ENCODE assay signal across 8 cellular contexts in the genomic region with DNA sequence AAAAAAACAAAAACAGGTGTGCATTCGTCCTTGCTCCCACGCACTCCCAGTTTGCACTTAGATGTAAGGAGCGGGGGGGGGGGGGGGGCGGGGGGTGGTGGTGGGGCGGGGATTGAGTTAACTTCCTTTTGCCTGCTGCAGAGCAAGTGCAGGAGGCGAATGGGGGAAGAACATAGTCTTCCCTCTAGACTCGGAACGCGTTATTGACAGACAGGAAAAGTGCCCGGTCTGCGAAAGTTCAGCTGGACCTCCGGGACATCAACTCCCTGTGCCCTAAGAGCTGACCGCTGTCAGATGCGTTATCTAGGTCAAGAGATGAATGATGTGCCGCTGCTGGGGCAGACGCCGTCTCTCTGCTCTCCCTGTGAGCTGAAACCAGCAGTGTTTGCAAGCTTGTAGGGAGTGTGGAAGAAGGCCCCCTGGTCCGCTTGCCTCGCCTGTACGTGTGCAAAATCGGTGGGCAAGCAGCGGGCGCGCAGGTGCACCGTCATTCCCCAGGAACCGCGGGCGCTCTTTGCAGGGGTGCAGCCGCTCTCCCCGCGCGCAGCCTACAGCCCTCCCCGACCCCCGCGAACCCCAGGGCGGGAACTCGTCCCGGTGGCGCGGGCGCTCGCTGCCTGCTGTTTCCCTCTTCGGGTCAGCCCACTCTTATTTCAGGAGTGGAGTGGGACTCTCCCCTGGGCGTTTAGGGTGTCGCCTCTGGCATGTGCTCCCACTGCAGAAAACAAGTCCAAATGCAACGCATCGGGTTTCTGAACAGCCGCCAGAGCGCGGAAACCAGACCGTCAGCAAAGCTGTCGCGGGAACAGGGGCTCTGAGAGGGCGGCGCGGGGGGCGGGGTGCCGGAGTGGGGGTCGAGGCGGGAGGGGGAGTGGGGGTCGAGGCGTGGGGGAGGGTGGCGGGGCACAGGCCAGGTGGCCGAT. TPM values are rescaled to one million over a fixed set of nuclear protein-coding genes. Genes with fewer than 3 reads are reported as not detected.
DNase-seq lines count a peak whose midpoint lies in the region; ATAC-seq, FAIRE-seq and TF ChIP-seq lines count a peak whose summit lies in the region.

No MANE protein-coding gene starts in this region.

- TF ChIP-seq RAD21 in HepG2 (CRISPR knock-in tag; IDR thresholded peaks at IDR 0.05) = no peak

- H3K27ac ChIP-seq in caudate nucleus (ENCODE audit: low read depth, low read length) (peak overlapping the region; percentile 58), HepG2 (ENCODE audit: extremely low read length, insufficient read depth, low read length) (no peak overlapping the region)

- ATAC-seq in HepG2 (peak; percentile 34), HG02870 (IDR thresholded peaks at IDR 0.05; ENCODE audit: unreplicated experiment) (no peak), HG02678 (IDR thresholded peaks at IDR 0.05; ENCODE audit: unreplicated experiment) (no peak)

- no peak overlapping the region for H2AFZ ChIP-seq in HepG2 (ENCODE audit: low read length)

- FAIRE-seq in HepG2 (lab: Jason Lieb, UNC) = no peak

- no TSS peak for BruUV-seq in HepG2 (replicated peaks; lab: Mats Ljungman, UMichigan)

- peak; percentile 35 for DNase-seq in activated T-cell treated with anti-CD3 and anti-CD28 coated beads for 1 hour (ENCODE audit: low read depth)
- no peak for DNase-seq in activated T-cell treated with anti-CD3 and anti-CD28 coated beads, Interleukin-2, amount 50 U/mL, for 1 hour
- peak; percentile 48 for DNase-seq in SW480 (ENCODE audit: low spot score)
- DNase-seq in caudate nucleus (lab: John Stamatoyannopoulos, UW) = peak in 19 of 61 donors; percentile 22 to 77 (median 53)
- peak; percentile 56 for DNase-seq in HepG2 (ENCODE audit: low spot score)
- DNase-seq in stimulated activated naive CD4-positive, alpha-beta T cell treated with Interleukin-2 at 50 U/mL for 16 hours (lab: John Stamatoyannopoulos, UW) = peak; percentile 40

- CTCF ChIA-PET in HepG2 (lab: Yijun Ruan, JAX; ENCODE audit: low intra/inter-chr PET ratio, low total read pairs) = interaction anchor here (1.5 kb wide), 1 partner anchor 201 kb away, joined by 3 read pairs; no protein-coding TSS in a partner anchor

- no peak for TF ChIP-seq POLR2A in HepG2 (IDR thresholded peaks at IDR 0.05; ENCODE audit: insufficient read depth in 1 of 2, low read depth in 2 of 2, low read length in 2 of 2)

- peaks cover 12% of the 10 kb centered on the region for H3K79me2 ChIP-seq in HepG2 (ENCODE audit: insufficient read depth, low read length)

- peaks cover 36% of the 10 kb centered on the region for H3K4me1 ChIP-seq in HepG2 (ENCODE audit: insufficient read depth, low read length)

- H3K36me3 ChIP-seq in HepG2 (replicated peaks in 1 of 2; ENCODE audit: control insufficient read depth in 1 of 2, insufficient read depth in 2 of 2, low read length in 2 of 2) = peaks cover 0 to 2% of the 10 kb centered on the region in 2 experiments; a peak in 1 of 5 replicates

- peak overlapping the region; percentile 22; the same call in 1 of the 2 replicates for H3K9ac ChIP-seq in HepG2 (ENCODE audit: insufficient read depth, low read depth, low read length)

- peaks cover 0 to 11% of the 10 kb centered on the region in 2 experiments; a peak in 1 of 5 replicates for H3K27me3 ChIP-seq in HepG2 (ENCODE audit: control insufficient read depth in 1 of 2, insufficient read depth in 2 of 2, low read length in 2 of 2)

- WGBS in HepG2 (ENCODE audit: low lambda C conversion rate) = 5% methylated on average over 25 of the region's 64 CpGs

- TF ChIP-seq CTCF in HepG2 (CRISPR knock-in tag; IDR thresholded peaks at IDR 0.05) = no peak

- intact Hi-C loops in HepG2 (cut with micrococcal nuclease; ENCODE audit: unreplicated experiment) = loop anchor here (5.0 kb wide), 1 partner anchor 76 kb away; no protein-coding TSS in a partner anchor

- H3K9me3 ChIP-seq in HepG2 (ENCODE audit: low read length) = no peaks in the 10 kb centered on the region

- H3K4me2 ChIP-seq in HepG2 (ENCODE audit: low read depth, low read length) = peak overlapping the region; percentile 98

- TF ChIP-seq EP300 in HepG2 (IDR thresholded peaks at IDR 0.05; ENCODE audit: low read depth in 2 of 2, low read length in 2 of 2) = no peak
- TF ChIP-seq EP300 in HepG2 (CRISPR knock-in tag; IDR thresholded peaks at IDR 0.05; ENCODE audit: borderline replicate concordance) = no peak

- peaks cover 5% of the 10 kb centered on the region; the same call in 1 of the 2 replicates for H4K20me1 ChIP-seq in HepG2 (ENCODE audit: insufficient read depth, low read length)

- H3K4me3 ChIP-seq in HepG2 (replicated peaks in 1 of 3; ENCODE audit: insufficient read depth in 1 of 3, low read depth in 2 of 3, low read length in 3 of 3) = peak overlapping the region; percentile 47 to 79 (median 71)

- in situ Hi-C loops in HepG2 (cut with HindIII; ENCODE audit: extremely low pct_ligation_motif_present, low pct_unique_long_range_greater_than_20kb) = loop anchor here (5.0 kb wide), 1 partner anchor 201 kb away; no protein-coding TSS in a partner anchor

- POLR2A ChIA-PET in HepG2 (lab: Yijun Ruan, JAX) = no interaction called here

TF ChIP-seq in HepG2, 621 proteins besides CTCF, POLR2A, EP300 and RAD21 (continues in another document):
- TF ChIP-seq PHF8 (CRISPR knock-in tag; IDR thresholded peaks at IDR 0.05) (peak; percentile 9; the same call in 1 of the 2 replicates), MEIS2 (CRISPR knock-in tag; IDR thresholded peaks at IDR 0.05) (peak; percentile 67; the same call in 1 of the 2 replicates), NR1H2 (CRISPR knock-in tag; IDR thresholded peaks at IDR 0.05; ENCODE audit: borderline replicate concordance, low read depth) (no peak), KDM3A (CRISPR knock-in tag; IDR thresholded peaks at IDR 0.05; ENCODE audit: low read depth) (no peak), HDAC2 (CRISPR knock-in tag; IDR thresholded peaks at IDR 0.05) (peak; percentile 37), ZNF891 (CRISPR knock-in tag; IDR thresholded peaks at IDR 0.05) (no peak), ZNF562 (CRISPR knock-in tag; IDR thresholded peaks at IDR 0.05; ENCODE audit: borderline replicate concordance) (no peak), STAG1 (CRISPR knock-in tag; IDR thresholded peaks at IDR 0.05) (no peak), TGIF2 (CRISPR knock-in tag; IDR thresholded peaks at IDR 0.05) (0 out of 2 replicates have a peak, but pooled peaks have one; percentile 26), ARID2 (CRISPR knock-in tag; IDR thresholded peaks at IDR 0.05; ENCODE audit: borderline replicate concordance) (peak; percentile 35; the same call in 1 of the 2 replicates), SIN3A (IDR thresholded peaks at IDR 0.05; ENCODE audit: borderline replicate concordance, low read depth, low read length) (no peak), MAFF (IDR thresholded peaks at IDR 0.05; ENCODE audit: low read depth, low read length) (peak; percentile 16; the same call in 1 of the 2 replicates)
- TF ChIP-seq, protein P1, sequence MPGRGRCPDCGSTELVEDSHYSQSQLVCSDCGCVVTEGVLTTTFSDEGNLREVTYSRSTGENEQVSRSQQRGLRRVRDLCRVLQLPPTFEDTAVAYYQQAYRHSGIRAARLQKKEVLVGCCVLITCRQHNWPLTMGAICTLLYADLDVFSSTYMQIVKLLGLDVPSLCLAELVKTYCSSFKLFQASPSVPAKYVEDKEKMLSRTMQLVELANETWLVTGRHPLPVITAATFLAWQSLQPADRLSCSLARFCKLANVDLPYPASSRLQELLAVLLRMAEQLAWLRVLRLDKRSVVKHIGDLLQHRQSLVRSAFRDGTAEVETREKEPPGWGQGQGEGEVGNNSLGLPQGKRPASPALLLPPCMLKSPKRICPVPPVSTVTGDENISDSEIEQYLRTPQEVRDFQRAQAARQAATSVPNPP (CRISPR knock-in tag; IDR thresholded peaks at IDR 0.05) = no peak
- TF ChIP-seq, protein P2, sequence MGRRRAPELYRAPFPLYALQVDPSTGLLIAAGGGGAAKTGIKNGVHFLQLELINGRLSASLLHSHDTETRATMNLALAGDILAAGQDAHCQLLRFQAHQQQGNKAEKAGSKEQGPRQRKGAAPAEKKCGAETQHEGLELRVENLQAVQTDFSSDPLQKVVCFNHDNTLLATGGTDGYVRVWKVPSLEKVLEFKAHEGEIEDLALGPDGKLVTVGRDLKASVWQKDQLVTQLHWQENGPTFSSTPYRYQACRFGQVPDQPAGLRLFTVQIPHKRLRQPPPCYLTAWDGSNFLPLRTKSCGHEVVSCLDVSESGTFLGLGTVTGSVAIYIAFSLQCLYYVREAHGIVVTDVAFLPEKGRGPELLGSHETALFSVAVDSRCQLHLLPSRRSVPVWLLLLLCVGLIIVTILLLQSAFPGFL (CRISPR knock-in tag; IDR thresholded peaks at IDR 0.05) = no peak
- TF ChIP-seq, protein P3, sequence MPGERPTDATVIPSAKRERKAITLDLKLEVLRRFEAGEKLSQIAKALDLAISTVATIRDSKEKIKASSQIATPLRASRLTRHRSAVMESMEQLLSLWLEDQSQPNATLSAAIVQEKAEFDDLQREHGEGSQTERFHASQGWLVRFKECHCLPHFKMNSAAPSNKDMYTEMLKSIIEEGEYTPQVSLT (CRISPR knock-in tag; IDR thresholded peaks at IDR 0.05; ENCODE audit: borderline replicate concordance, low read depth) = no peak

RNA-seq across cellular contexts. Expression of a gene that starts 1.9 kb away (rescaled TPM):
- 0.87 and 1.2 TPM in 2 replicates for total RNA-seq in HepG2 (2016; rRNA removed; fragmentation: Illumina TruSeq; extraction: Trizol)
- total RNA-seq in HepG2 (2016; cell fraction: cytosol; rRNA removed; fragmentation: Illumina TruSeq; extraction: Trizol; ENCODE audit: low read depth) = 0.18 and 0.20 TPM in 2 replicates
- 0.36 and 0.80 TPM in 2 replicates for total RNA-seq in HepG2 (2016; cell fraction: insoluble cytoplasmic fraction; rRNA removed; fragmentation: Illumina TruSeq; extraction: Trizol)
- total RNA-seq in HepG2 (2016; cell fraction: membrane; rRNA removed; fragmentation: Illumina TruSeq; extraction: Trizol) = 0.34 and 0.37 TPM in 2 replicates
- 0.88 and 1.3 TPM in 2 replicates for total RNA-seq in HepG2 (2016; cell fraction: nucleus; rRNA removed; fragmentation: Illumina TruSeq; extraction: Trizol)
- 10.9 and 13.3 TPM in 2 replicates for polyA plus RNA-seq in HepG2 (2011; rRNA removed)
- 3.7 and 4.8 TPM in 2 replicates for polyA plus RNA-seq in HepG2 (2011; cell fraction: cytosol; rRNA removed)
- 27.2 and 51.8 TPM in 2 replicates for polyA plus RNA-seq in HepG2 (2011; cell fraction: nucleus; rRNA removed)
- polyA plus RNA-seq in HepG2 (2012) = 9.2 and 16.4 TPM in 2 replicates
- polyA plus RNA-seq in HepG2 (2016; cell fraction: cytosol; fragmentation: Illumina TruSeq; extraction: Trizol; ENCODE audit: low read depth) = 0.06 and 0.09 TPM in 2 replicates
- 0.51 and 0.97 TPM in 2 replicates for polyA plus RNA-seq in HepG2 (2016; cell fraction: insoluble cytoplasmic fraction; fragmentation: Illumina TruSeq; extraction: Trizol; ENCODE audit: low read depth)
- polyA plus RNA-seq in HepG2 (2016; cell fraction: membrane; fragmentation: Illumina TruSeq; extraction: Trizol; ENCODE audit: low read depth) = 0.21 and 0.44 TPM in 2 replicates
- 1.6 and 4.3 TPM in 2 replicates for polyA plus RNA-seq in HepG2 (2016; cell fraction: nucleus; fragmentation: Illumina TruSeq; extraction: Trizol; ENCODE audit: insufficient read depth, low read depth)
- polyA minus RNA-seq in HepG2 (2011; rRNA and poly(A)+ RNA removed; ENCODE audit: low replicate concordance) = 10.8 and 22.0 TPM in 2 replicates
- 4.5 and 7.2 TPM in 2 replicates for polyA minus RNA-seq in HepG2 (2011; cell fraction: cytosol; rRNA and poly(A)+ RNA removed)
- polyA minus RNA-seq in HepG2 (2011; cell fraction: nucleus; rRNA and poly(A)+ RNA removed) = 12.1 and 13.3 TPM in 2 replicates
